In genomic region chr3:14144423-14145075, GRCh38 we compare ENCODE assay signal across 8 cellular contexts. TPM values are rescaled to one million over a fixed set of nuclear protein-coding genes. Genes with fewer than 3 reads are reported as not detected.
DNase-seq lines count a peak whose midpoint lies in the region; ATAC-seq and TF ChIP-seq lines count a peak whose summit lies in the region.

No MANE protein-coding gene starts in this region.

- peak; percentile 93 for ATAC-seq in GM18505 (IDR thresholded peaks at IDR 0.05; ENCODE audit: unreplicated experiment)
- ATAC-seq in HG02938 (IDR thresholded peaks at IDR 0.05; ENCODE audit: unreplicated experiment) = peak; percentile 89
- peak; percentile 10; the same call in 1 of the 2 replicates for ATAC-seq in WTC11
- peak; percentile 54 for ATAC-seq in left lobe of liver

- peaks cover 31% of the 10 kb centered on the region for H3K4me1 Mint-ChIP-seq in WTC11

- H3K27ac ChIP-seq in cingulate gyrus (ENCODE audit: low read depth, low read length) = peak overlapping the region; percentile 95

- TF ChIP-seq POLR2A in GM18505 (IDR thresholded peaks at IDR 0.05; ENCODE audit: borderline replicate concordance, extremely low read depth, insufficient read depth, insufficient read length) = no peak

- POLR2A ChIA-PET in WTC11 (lab: Charles Lee) = interaction anchor here (1.1 kb wide), 1 partner anchor 19 kb away, joined by 3 read pairs; no protein-coding TSS in a partner anchor

- no peaks in the 10 kb centered on the region for H3K27me3 Mint-ChIP-seq in WTC11 (ENCODE audit: low read depth)

- no peaks in the 10 kb centered on the region for H3K9me3 Mint-ChIP-seq in WTC11

- DNase-seq in A172 (ENCODE audit: low spot score) (peak; percentile 97), NCI-H2029 (lab: John Stamatoyannopoulos, UW) (peak; percentile 99), WTC11 (ENCODE audit: low spot score) (no peak), left lobe of liver (ENCODE audit: low spot score) (peak; percentile 68)
- DNase-seq in stimulated activated CD4-positive, alpha-beta T cell treated with anti-CD3 and anti-CD28 coated beads, TNF-alpha, amount 100 ng/mL, for 24 hours (ENCODE audit: low read depth in 3 of 3) = peak; percentile 13 to 47 (median 27)

- H3K4me3 Mint-ChIP-seq in WTC11 = no peak overlapping the region

- H3K27ac Mint-ChIP-seq in WTC11 = peak overlapping the region; percentile 88

- peaks cover 20% of the 10 kb centered on the region for H3K36me3 Mint-ChIP-seq in WTC11

- CTCF ChIA-PET in WTC11 (lab: Charles Lee) = interaction anchor here (0.5 to 3.5 kb wide), 6 partner anchors 11 to 258 kb away, joined by 3 to 24 read pairs (median 4); partner anchors contain the start of genes CHCHD4, SLC6A6 and TMEM43

- no peak for TF ChIP-seq CTCF in WTC11 (IDR thresholded peaks at IDR 0.05)

TF ChIP-seq in WTC11, 78 proteins besides CTCF, POLR2A, EP300 and RAD21:
- no peak for TF ChIP-seq TEAD4 (CRISPR knock-in tag; IDR thresholded peaks at IDR 0.05)

RNA-seq across cellular contexts. Expression of gene TMEM43, which starts 19.7 kb away (rescaled TPM):
- total RNA-seq in A172 (2014; rRNA removed; shearing (Covaris generic)) = 117 and 132 TPM in 2 replicates
- total RNA-seq in WTC11 (2021) = 23.9 to 27.7 TPM (median 24.1 TPM) in 3 replicates
- 9.3 TPM for total RNA-seq in left lobe of liver

RNA-seq across cellular contexts. Expression of gene CHCHD4, which starts 19.9 kb away (rescaled TPM):
- total RNA-seq in A172 (2014; rRNA removed; shearing (Covaris generic)) = 45.3 and 48.5 TPM in 2 replicates
- total RNA-seq in WTC11 (2021) = 20.9 to 27.5 TPM (median 21.4 TPM) in 3 replicates
- 7.1 TPM for total RNA-seq in left lobe of liver

RNA-seq across cellular contexts. Expression of gene XPC, which starts 33.9 kb away (rescaled TPM):
- total RNA-seq in A172 (2014; rRNA removed; shearing (Covaris generic)) = 28.4 and 32.2 TPM in 2 replicates
- total RNA-seq in WTC11 (2021) (31.7 to 34.9 TPM (median 32.6 TPM) in 3 replicates), left lobe of liver (18.8 TPM)

RNA-seq across cellular contexts. Expression of gene LSM3, which starts 34.1 kb away (rescaled TPM):
- total RNA-seq in A172 (2014; rRNA removed; shearing (Covaris generic)) = 45.3 and 49.4 TPM in 2 replicates
- 17.7 to 21.4 TPM (median 17.8 TPM) in 3 replicates for total RNA-seq in WTC11 (2021)
- 5.0 TPM for total RNA-seq in left lobe of liver

Comparison
In these comparisons a context has a peak if more than half of its experiments do, and no peak if none do; other contexts are left out.
1. ATAC-seq: peak in every context shown above with its lines; median percentile 93 in GM18505; 89 in HG02938; 54 in left lobe of liver; 10 in WTC11.